8 cellular contexts compared by ENCODE assay signal in the genomic region with DNA sequence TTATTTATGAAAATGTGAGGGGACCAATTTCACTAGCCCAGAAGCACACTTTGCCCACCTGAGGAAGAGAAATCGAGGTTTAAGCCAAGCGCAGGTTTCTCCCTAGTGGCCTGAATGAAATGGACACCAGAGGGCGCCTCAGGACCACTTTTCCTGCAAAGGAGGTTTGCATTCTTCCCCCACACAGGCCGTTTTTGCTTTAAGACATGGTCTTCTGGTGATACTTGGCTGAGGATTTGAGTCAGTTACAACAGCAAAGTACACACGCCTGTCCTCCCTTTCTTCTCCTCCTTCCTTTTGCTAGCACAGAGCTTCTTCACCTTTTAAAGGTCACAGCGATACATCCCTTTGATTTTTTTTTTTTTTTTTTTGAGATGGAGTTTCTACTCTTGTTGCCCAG. TPM values are rescaled to one million over a fixed set of nuclear protein-coding genes. Genes with fewer than 3 reads are reported as not detected.
DNase-seq lines count a peak whose midpoint lies in the region; ATAC-seq and TF ChIP-seq lines count a peak whose summit lies in the region.

No MANE protein-coding gene starts in this region.

- ATAC-seq in left lobe of liver = peak; percentile 86
- ATAC-seq in GM21360 (IDR thresholded peaks at IDR 0.05; ENCODE audit: unreplicated experiment) = no peak

- CTCF ChIA-PET in AG04450 (lab: Charles Lee) = interaction anchor here (0.6 to 6.3 kb wide), 32 partner anchors 8 to 737 kb away, joined by 3 to 68 read pairs (median 4); partner anchors contain the start of gene CAMK2N1

- H3K27me3 ChIP-seq in AG04450 (ENCODE audit: control insufficient read depth, insufficient read depth, low read length) = peaks cover 11% of the 10 kb centered on the region

- peak; percentile 96 for TF ChIP-seq CTCF in AG04450 (IDR thresholded peaks at IDR 0.05; ENCODE audit: low read depth, low read length)

- H3K4me3 ChIP-seq in AG04450 (ENCODE audit: low read depth, low read length) = no peak overlapping the region

- DNase-seq in AG04450 (ENCODE audit: low read depth, low spot score) (peak; percentile 60), GM19240 (ENCODE audit: insufficient read length, low spot score) (peak; percentile 82), NCI-H2227 treated with DMSO at 0.1 percent for 48 hours (lab: John Stamatoyannopoulos, UW) (peak; percentile 84), cerebellum (ENCODE audit: low spot score) (peak; percentile 77), left lobe of liver (ENCODE audit: low spot score) (peak; percentile 77)
- peak; percentile 79 to 81 for DNase-seq in activated CD4-positive, alpha-beta T cell treated with anti-CD3 and anti-CD28 coated beads for 24 hours (ENCODE audit: low read depth in 2 of 2)
- peak; percentile 86 for DNase-seq in stimulated activated CD4-positive, alpha-beta T cell treated with anti-CD3 and anti-CD28 coated beads, Interleukin-4, amount 100 ng/mL, for 24 hours

- POLR2A ChIA-PET in AG04450 (lab: Yijun Ruan, JAX) = no interaction called here

- no peak overlapping the region for H3K27ac ChIP-seq in AG04450 (ENCODE audit: low read depth, low read length)

- no peaks in the 10 kb centered on the region for H3K9me3 ChIP-seq in AG04450 (ENCODE audit: control insufficient read depth, insufficient read depth, low read length)

RNA-seq across cellular contexts. Expression of gene PLA2G2E, which starts 5.4 kb away (rescaled TPM):
- not detected in 2 replicates for polyA plus RNA-seq in AG04450 (2011; rRNA removed)
- polyA minus RNA-seq in AG04450 (2011; rRNA and poly(A)+ RNA removed) = not detected in 2 replicates
- total RNA-seq in cerebellum (not detected), left lobe of liver (not detected)

RNA-seq across cellular contexts. Expression of gene OTUD3, which starts 35.9 kb away (rescaled TPM):
- 3.9 and 4.8 TPM in 2 replicates for polyA plus RNA-seq in AG04450 (2011; rRNA removed)
- polyA minus RNA-seq in AG04450 (2011; rRNA and poly(A)+ RNA removed) = 2.9 and 5.9 TPM in 2 replicates
- 20.2 TPM for total RNA-seq in cerebellum
- total RNA-seq in left lobe of liver = 1.8 TPM
